ENCODE assay signal across 1 cellular context in the genomic region with DNA sequence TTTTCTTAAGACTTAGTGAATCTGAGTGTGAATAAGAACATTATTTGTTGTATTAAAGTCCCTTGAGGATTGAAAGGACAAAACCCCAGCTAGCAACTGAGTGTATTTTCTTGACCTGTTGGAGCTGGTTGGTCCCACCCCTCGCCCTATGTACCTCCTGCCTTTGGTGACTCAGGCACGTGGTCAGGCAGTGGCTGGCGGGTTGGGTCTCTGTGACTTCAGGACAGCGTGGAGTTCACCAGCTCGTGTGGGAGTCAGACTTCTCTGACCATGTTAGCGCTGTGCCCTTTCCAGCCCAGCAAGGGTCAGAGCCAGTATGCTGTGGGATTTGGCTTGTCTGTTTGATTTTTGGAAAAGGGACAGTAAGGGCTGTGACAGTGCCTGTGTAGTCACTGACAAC.
A peak's percentile ranks its signal among the peaks of the same experiment; 100 is the strongest.
TF ChIP-seq lines count a peak whose summit lies in the region.

No MANE protein-coding gene starts in this region.

TF ChIP-seq in HepG2, 621 proteins besides CTCF, POLR2A, EP300 and RAD21 (continued from another document):
- TF ChIP-seq, protein P1, sequence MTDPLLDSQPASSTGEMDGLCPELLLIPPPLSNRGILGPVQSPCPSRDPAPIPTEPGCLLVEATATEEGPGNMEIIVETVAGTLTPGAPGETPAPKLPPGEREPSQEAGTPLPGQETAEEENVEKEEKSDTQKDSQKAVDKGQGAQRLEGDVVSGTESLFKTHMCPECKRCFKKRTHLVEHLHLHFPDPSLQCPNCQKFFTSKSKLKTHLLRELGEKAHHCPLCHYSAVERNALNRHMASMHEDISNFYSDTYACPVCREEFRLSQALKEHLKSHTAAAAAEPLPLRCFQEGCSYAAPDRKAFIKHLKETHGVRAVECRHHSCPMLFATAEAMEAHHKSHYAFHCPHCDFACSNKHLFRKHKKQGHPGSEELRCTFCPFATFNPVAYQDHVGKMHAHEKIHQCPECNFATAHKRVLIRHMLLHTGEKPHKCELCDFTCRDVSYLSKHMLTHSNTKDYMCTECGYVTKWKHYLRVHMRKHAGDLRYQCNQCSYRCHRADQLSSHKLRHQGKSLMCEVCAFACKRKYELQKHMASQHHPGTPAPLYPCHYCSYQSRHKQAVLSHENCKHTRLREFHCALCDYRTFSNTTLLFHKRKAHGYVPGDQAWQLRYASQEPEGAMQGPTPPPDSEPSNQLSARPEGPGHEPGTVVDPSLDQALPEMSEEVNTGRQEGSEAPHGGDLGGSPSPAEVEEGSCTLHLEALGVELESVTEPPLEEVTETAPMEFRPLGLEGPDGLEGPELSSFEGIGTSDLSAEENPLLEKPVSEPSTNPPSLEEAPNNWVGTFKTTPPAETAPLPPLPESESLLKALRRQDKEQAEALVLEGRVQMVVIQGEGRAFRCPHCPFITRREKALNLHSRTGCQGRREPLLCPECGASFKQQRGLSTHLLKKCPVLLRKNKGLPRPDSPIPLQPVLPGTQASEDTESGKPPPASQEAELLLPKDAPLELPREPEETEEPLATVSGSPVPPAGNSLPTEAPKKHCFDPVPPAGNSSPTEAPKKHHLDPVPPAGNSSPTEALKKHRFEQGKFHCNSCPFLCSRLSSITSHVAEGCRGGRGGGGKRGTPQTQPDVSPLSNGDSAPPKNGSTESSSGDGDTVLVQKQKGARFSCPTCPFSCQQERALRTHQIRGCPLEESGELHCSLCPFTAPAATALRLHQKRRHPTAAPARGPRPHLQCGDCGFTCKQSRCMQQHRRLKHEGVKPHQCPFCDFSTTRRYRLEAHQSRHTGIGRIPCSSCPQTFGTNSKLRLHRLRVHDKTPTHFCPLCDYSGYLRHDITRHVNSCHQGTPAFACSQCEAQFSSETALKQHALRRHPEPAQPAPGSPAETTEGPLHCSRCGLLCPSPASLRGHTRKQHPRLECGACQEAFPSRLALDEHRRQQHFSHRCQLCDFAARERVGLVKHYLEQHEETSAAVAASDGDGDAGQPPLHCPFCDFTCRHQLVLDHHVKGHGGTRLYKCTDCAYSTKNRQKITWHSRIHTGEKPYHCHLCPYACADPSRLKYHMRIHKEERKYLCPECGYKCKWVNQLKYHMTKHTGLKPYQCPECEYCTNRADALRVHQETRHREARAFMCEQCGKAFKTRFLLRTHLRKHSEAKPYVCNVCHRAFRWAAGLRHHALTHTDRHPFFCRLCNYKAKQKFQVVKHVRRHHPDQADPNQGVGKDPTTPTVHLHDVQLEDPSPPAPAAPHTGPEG (CRISPR knock-in tag; IDR thresholded peaks at IDR 0.05), result no peak
- TF ChIP-seq, protein P2, sequence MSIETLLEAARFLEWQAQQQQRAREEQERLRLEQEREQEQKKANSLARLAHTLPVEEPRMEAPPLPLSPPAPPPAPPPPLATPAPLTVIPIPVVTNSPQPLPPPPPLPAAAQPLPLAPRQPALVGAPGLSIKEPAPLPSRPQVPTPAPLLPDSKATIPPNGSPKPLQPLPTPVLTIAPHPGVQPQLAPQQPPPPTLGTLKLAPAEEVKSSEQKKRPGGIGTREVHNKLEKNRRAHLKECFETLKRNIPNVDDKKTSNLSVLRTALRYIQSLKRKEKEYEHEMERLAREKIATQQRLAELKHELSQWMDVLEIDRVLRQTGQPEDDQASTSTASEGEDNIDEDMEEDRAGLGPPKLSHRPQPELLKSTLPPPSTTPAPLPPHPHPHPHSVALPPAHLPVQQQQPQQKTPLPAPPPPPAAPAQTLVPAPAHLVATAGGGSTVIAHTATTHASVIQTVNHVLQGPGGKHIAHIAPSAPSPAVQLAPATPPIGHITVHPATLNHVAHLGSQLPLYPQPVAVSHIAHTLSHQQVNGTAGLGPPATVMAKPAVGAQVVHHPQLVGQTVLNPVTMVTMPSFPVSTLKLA (IDR thresholded peaks at IDR 0.05), result no peak
- TF ChIP-seq ZFP37 (CRISPR knock-in tag; IDR thresholded peaks at IDR 0.05; ENCODE audit: borderline replicate concordance), result 0 out of 2 replicates have a peak, but pooled peaks have one; percentile 46
- TF ChIP-seq KLF15 (CRISPR knock-in tag; IDR thresholded peaks at IDR 0.05; ENCODE audit: borderline replicate concordance), result no peak
- no peak for TF ChIP-seq KAT8 (CRISPR knock-in tag; IDR thresholded peaks at IDR 0.05)
- TF ChIP-seq ERF (CRISPR knock-in tag; IDR thresholded peaks at IDR 0.05), result peak; percentile 42; the same call in 1 of the 2 replicates
- TF ChIP-seq, protein P3, sequence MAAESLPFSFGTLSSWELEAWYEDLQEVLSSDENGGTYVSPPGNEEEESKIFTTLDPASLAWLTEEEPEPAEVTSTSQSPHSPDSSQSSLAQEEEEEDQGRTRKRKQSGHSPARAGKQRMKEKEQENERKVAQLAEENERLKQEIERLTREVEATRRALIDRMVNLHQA (CRISPR knock-in tag; IDR thresholded peaks at IDR 0.05), result no peak
- TF ChIP-seq, protein P4, sequence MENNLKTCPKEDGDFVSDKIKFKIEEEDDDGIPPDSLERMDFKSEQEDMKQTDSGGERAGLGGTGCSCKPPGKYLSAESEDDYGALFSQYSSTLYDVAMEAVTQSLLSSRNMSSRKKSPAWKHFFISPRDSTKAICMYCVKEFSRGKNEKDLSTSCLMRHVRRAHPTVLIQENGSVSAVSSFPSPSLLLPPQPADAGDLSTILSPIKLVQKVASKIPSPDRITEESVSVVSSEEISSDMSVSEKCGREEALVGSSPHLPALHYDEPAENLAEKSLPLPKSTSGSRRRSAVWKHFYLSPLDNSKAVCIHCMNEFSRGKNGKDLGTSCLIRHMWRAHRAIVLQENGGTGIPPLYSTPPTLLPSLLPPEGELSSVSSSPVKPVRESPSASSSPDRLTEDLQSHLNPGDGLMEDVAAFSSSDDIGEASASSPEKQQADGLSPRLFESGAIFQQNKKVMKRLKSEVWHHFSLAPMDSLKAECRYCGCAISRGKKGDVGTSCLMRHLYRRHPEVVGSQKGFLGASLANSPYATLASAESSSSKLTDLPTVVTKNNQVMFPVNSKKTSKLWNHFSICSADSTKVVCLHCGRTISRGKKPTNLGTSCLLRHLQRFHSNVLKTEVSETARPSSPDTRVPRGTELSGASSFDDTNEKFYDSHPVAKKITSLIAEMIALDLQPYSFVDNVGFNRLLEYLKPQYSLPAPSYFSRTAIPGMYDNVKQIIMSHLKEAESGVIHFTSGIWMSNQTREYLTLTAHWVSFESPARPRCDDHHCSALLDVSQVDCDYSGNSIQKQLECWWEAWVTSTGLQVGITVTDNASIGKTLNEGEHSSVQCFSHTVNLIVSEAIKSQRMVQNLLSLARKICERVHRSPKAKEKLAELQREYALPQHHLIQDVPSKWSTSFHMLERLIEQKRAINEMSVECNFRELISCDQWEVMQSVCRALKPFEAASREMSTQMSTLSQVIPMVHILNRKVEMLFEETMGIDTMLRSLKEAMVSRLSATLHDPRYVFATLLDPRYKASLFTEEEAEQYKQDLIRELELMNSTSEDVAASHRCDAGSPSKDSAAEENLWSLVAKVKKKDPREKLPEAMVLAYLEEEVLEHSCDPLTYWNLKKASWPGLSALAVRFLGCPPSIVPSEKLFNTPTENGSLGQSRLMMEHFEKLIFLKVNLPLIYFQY (CRISPR knock-in tag; IDR thresholded peaks at IDR 0.05; ENCODE audit: borderline replicate concordance), result no peak
- TF ChIP-seq MEIS2 (CRISPR knock-in tag; IDR thresholded peaks at IDR 0.05), result peak; percentile 74; the same call in 1 of the 2 replicates
- peak; percentile 60; the same call in 1 of the 2 replicates for TF ChIP-seq RNF2 (conservative IDR thresholded peaks at IDR 0.05; ENCODE audit: low read depth)
- TF ChIP-seq RARA (CRISPR knock-in tag; IDR thresholded peaks at IDR 0.05), result peak; percentile 43; the same call in 1 of the 2 replicates
- TF ChIP-seq, protein P5, sequence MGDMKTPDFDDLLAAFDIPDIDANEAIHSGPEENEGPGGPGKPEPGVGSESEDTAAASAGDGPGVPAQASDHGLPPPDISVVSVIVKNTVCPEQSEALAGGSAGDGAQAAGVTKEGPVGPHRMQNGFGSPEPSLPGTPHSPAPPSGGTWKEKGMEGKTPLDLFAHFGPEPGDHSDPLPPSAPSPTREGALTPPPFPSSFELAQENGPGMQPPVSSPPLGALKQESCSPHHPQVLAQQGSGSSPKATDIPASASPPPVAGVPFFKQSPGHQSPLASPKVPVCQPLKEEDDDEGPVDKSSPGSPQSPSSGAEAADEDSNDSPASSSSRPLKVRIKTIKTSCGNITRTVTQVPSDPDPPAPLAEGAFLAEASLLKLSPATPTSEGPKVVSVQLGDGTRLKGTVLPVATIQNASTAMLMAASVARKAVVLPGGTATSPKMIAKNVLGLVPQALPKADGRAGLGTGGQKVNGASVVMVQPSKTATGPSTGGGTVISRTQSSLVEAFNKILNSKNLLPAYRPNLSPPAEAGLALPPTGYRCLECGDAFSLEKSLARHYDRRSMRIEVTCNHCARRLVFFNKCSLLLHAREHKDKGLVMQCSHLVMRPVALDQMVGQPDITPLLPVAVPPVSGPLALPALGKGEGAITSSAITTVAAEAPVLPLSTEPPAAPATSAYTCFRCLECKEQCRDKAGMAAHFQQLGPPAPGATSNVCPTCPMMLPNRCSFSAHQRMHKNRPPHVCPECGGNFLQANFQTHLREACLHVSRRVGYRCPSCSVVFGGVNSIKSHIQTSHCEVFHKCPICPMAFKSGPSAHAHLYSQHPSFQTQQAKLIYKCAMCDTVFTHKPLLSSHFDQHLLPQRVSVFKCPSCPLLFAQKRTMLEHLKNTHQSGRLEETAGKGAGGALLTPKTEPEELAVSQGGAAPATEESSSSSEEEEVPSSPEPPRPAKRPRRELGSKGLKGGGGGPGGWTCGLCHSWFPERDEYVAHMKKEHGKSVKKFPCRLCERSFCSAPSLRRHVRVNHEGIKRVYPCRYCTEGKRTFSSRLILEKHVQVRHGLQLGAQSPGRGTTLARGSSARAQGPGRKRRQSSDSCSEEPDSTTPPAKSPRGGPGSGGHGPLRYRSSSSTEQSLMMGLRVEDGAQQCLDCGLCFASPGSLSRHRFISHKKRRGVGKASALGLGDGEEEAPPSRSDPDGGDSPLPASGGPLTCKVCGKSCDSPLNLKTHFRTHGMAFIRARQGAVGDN (CRISPR knock-in tag; IDR thresholded peaks at IDR 0.05), result peak; percentile 94
- TF ChIP-seq KDM3A (CRISPR knock-in tag; IDR thresholded peaks at IDR 0.05; ENCODE audit: low read depth), result no peak
- 0 out of 2 replicates have a peak, but pooled peaks have one; percentile 42 for TF ChIP-seq ZNF367 (CRISPR knock-in tag; IDR thresholded peaks at IDR 0.05; ENCODE audit: borderline replicate concordance)
- TF ChIP-seq TBX2 (CRISPR knock-in tag; IDR thresholded peaks at IDR 0.05; ENCODE audit: borderline replicate concordance), result no peak
- TF ChIP-seq, protein P6, sequence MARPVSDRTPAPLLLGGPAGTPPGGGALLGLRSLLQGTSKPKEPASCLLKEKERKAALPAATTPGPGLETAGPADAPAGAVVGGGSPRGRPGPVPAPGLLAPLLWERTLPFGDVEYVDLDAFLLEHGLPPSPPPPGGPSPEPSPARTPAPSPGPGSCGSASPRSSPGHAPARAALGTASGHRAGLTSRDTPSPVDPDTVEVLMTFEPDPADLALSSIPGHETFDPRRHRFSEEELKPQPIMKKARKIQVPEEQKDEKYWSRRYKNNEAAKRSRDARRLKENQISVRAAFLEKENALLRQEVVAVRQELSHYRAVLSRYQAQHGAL (CRISPR knock-in tag; IDR thresholded peaks at IDR 0.05; ENCODE audit: not compliant biosample characterization), result peak; percentile 56
- TF ChIP-seq, protein P7, sequence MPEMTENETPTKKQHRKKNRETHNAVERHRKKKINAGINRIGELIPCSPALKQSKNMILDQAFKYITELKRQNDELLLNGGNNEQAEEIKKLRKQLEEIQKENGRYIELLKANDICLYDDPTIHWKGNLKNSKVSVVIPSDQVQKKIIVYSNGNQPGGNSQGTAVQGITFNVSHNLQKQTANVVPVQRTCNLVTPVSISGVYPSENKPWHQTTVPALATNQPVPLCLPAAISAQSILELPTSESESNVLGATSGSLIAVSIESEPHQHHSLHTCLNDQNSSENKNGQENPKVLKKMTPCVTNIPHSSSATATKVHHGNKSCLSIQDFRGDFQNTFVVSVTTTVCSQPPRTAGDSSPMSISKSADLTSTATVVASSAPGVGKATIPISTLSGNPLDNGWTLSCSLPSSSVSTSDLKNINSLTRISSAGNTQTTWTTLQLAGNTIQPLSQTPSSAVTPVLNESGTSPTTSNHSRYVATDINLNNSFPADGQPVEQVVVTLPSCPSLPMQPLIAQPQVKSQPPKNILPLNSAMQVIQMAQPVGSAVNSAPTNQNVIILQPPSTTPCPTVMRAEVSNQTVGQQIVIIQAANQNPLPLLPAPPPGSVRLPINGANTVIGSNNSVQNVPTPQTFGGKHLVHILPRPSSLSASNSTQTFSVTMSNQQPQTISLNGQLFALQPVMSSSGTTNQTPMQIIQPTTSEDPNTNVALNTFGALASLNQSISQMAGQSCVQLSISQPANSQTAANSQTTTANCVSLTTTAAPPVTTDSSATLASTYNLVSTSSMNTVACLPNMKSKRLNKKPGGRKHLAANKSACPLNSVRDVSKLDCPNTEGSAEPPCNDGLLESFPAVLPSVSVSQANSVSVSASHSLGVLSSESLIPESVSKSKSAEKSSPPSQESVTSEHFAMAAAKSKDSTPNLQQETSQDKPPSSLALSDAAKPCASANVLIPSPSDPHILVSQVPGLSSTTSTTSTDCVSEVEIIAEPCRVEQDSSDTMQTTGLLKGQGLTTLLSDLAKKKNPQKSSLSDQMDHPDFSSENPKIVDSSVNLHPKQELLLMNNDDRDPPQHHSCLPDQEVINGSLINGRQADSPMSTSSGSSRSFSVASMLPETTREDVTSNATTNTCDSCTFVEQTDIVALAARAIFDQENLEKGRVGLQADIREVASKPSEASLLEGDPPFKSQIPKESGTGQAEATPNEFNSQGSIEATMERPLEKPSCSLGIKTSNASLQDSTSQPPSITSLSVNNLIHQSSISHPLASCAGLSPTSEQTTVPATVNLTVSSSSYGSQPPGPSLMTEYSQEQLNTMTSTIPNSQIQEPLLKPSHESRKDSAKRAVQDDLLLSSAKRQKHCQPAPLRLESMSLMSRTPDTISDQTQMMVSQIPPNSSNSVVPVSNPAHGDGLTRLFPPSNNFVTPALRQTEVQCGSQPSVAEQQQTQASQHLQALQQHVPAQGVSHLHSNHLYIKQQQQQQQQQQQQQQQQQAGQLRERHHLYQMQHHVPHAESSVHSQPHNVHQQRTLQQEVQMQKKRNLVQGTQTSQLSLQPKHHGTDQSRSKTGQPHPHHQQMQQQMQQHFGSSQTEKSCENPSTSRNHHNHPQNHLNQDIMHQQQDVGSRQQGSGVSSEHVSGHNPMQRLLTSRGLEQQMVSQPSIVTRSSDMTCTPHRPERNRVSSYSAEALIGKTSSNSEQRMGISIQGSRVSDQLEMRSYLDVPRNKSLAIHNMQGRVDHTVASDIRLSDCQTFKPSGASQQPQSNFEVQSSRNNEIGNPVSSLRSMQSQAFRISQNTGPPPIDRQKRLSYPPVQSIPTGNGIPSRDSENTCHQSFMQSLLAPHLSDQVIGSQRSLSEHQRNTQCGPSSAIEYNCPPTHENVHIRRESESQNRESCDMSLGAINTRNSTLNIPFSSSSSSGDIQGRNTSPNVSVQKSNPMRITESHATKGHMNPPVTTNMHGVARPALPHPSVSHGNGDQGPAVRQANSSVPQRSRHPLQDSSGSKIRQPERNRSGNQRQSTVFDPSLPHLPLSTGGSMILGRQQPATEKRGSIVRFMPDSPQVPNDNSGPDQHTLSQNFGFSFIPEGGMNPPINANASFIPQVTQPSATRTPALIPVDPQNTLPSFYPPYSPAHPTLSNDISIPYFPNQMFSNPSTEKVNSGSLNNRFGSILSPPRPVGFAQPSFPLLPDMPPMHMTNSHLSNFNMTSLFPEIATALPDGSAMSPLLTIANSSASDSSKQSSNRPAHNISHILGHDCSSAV (CRISPR knock-in tag; IDR thresholded peaks at IDR 0.05; ENCODE audit: borderline replicate concordance), result no peak
- TF ChIP-seq ZNF232 (CRISPR knock-in tag; IDR thresholded peaks at IDR 0.05; ENCODE audit: borderline replicate concordance), result peak; percentile 45; the same call in 1 of the 2 replicates
